In the genomic region with DNA sequence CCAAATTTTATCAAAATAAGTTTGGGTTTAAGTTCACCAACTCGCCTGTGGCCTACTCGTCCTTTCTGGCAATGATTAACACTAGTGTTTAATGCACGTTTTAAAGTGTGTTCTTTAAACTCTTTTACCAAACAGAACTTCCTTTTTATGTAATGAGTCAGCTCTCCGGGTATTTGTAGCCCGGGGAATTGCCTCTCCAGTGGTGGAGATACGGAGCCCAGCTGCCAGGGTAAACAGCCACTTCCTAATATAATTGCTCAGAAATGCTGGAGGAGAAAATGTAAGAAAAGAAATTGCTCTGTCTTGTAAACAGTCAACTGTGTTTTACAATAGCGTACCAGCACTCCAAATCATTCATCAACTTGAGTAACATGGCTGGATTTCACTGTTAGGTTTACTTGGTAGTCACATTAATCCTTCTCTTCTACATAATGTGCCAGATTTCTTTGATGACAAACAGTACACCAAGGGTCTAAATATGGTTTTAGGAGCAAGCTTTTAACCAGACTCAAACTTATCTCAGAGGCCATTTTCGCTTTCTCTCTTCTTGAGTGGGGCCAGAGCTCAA, we compare ENCODE assay signal across 1 cellular context.
TF ChIP-seq lines count a peak whose summit lies in the region.

No MANE protein-coding gene starts in this region.

TF ChIP-seq in K562, 482 proteins besides CTCF, POLR2A, EP300 and RAD21 (continued from another document and continues in another):
- TF ChIP-seq PBX2 (CRISPR knock-in tag; IDR thresholded peaks at IDR 0.05; ENCODE audit: low read depth): no peak
- no peak for TF ChIP-seq PBX2 (tag; conservative IDR thresholded peaks at IDR 0.05; ENCODE audit: low read depth)
- no peak for TF ChIP-seq HMGN3 (IDR thresholded peaks at IDR 0.05; ENCODE audit: borderline replicate concordance, extremely low read depth, insufficient read length, low read depth, low read length)
- no peak for TF ChIP-seq SREBF2 (CRISPR knock-in tag; IDR thresholded peaks at IDR 0.05)
- no peak for TF ChIP-seq ZBTB34 (CRISPR knock-in tag; IDR thresholded peaks at IDR 0.05)
- TF ChIP-seq, protein P1, sequence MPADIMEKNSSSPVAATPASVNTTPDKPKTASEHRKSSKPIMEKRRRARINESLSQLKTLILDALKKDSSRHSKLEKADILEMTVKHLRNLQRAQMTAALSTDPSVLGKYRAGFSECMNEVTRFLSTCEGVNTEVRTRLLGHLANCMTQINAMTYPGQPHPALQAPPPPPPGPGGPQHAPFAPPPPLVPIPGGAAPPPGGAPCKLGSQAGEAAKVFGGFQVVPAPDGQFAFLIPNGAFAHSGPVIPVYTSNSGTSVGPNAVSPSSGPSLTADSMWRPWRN (IDR thresholded peaks at IDR 0.05; ENCODE audit: low read depth): no peak
- TF ChIP-seq, protein P2, sequence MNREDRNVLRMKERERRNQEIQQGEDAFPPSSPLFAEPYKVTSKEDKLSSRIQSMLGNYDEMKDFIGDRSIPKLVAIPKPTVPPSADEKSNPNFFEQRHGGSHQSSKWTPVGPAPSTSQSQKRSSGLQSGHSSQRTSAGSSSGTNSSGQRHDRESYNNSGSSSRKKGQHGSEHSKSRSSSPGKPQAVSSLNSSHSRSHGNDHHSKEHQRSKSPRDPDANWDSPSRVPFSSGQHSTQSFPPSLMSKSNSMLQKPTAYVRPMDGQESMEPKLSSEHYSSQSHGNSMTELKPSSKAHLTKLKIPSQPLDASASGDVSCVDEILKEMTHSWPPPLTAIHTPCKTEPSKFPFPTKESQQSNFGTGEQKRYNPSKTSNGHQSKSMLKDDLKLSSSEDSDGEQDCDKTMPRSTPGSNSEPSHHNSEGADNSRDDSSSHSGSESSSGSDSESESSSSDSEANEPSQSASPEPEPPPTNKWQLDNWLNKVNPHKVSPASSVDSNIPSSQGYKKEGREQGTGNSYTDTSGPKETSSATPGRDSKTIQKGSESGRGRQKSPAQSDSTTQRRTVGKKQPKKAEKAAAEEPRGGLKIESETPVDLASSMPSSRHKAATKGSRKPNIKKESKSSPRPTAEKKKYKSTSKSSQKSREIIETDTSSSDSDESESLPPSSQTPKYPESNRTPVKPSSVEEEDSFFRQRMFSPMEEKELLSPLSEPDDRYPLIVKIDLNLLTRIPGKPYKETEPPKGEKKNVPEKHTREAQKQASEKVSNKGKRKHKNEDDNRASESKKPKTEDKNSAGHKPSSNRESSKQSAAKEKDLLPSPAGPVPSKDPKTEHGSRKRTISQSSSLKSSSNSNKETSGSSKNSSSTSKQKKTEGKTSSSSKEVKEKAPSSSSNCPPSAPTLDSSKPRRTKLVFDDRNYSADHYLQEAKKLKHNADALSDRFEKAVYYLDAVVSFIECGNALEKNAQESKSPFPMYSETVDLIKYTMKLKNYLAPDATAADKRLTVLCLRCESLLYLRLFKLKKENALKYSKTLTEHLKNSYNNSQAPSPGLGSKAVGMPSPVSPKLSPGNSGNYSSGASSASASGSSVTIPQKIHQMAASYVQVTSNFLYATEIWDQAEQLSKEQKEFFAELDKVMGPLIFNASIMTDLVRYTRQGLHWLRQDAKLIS (CRISPR knock-in tag; IDR thresholded peaks at IDR 0.05): no peak
- TF ChIP-seq PHF8 (IDR thresholded peaks at IDR 0.05; ENCODE audit: borderline replicate concordance, low read length): no peak
- TF ChIP-seq FOSL1 (tag; conservative IDR thresholded peaks at IDR 0.05): peak; percentile 82
- TF ChIP-seq CXXC5 (CRISPR knock-in tag; IDR thresholded peaks at IDR 0.05): peak; percentile 20; the same call in 1 of the 2 replicates
- TF ChIP-seq CLOCK (CRISPR knock-in tag; IDR thresholded peaks at IDR 0.05; ENCODE audit: borderline replicate concordance): no peak
- peak; percentile 68 for TF ChIP-seq C11orf30 (IDR thresholded peaks at IDR 0.05; ENCODE audit: low read depth)
- no peak for TF ChIP-seq ZNF217 (CRISPR knock-in tag; IDR thresholded peaks at IDR 0.05)
- no peak for TF ChIP-seq TAF7 (tag; IDR thresholded peaks at IDR 0.05)
- no peak for TF ChIP-seq ATF7 (IDR thresholded peaks at IDR 0.05)
- TF ChIP-seq, protein P3, sequence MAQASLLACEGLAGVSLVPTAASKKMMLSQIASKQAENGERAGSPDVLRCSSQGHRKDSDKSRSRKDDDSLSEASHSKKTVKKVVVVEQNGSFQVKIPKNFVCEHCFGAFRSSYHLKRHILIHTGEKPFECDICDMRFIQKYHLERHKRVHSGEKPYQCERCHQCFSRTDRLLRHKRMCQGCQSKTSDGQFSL (CRISPR knock-in tag; IDR thresholded peaks at IDR 0.05): no peak
- TF ChIP-seq, protein P3 (tag; IDR thresholded peaks at IDR 0.05): no peak
- TF ChIP-seq HIVEP1 (CRISPR knock-in tag; IDR thresholded peaks at IDR 0.05): no peak
- no peak for TF ChIP-seq ZBTB1 (CRISPR knock-in tag; IDR thresholded peaks at IDR 0.05; ENCODE audit: borderline replicate concordance, low read depth)
- no peak for TF ChIP-seq ZBTB2 (IDR thresholded peaks at IDR 0.05)
- TF ChIP-seq TRIM28 (IDR thresholded peaks at IDR 0.05): no peak
- peak in 1 of 2 experiments; percentile 61 for TF ChIP-seq AFF1 (IDR thresholded peaks at IDR 0.05; ENCODE audit: low read depth in 1 of 2, partially characterized antibody in 2 of 2)
- TF ChIP-seq, protein P4, sequence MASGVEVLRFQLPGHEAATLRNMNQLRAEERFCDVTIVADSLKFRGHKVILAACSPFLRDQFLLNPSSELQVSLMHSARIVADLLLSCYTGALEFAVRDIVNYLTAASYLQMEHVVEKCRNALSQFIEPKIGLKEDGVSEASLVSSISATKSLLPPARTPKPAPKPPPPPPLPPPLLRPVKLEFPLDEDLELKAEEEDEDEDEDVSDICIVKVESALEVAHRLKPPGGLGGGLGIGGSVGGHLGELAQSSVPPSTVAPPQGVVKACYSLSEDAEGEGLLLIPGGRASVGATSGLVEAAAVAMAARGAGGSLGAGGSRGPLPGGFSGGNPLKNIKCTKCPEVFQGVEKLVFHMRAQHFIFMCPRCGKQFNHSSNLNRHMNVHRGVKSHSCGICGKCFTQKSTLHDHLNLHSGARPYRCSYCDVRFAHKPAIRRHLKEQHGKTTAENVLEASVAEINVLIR (CRISPR knock-in tag; IDR thresholded peaks at IDR 0.05): no peak
- TF ChIP-seq, protein P5, sequence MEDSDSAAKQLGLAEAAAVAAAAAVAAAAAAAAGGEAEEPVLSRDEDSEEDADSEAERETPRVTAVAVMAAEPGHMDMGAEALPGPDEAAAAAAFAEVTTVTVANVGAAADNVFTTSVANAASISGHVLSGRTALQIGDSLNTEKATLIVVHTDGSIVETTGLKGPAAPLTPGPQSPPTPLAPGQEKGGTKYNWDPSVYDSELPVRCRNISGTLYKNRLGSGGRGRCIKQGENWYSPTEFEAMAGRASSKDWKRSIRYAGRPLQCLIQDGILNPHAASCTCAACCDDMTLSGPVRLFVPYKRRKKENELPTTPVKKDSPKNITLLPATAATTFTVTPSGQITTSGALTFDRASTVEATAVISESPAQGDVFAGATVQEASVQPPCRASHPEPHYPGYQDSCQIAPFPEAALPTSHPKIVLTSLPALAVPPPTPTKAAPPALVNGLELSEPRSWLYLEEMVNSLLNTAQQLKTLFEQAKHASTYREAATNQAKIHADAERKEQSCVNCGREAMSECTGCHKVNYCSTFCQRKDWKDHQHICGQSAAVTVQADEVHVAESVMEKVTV (CRISPR knock-in tag; IDR thresholded peaks at IDR 0.05): 0 out of 2 replicates have a peak, but pooled peaks have one; percentile 5
- no peak for TF ChIP-seq DLX4 (CRISPR knock-in tag; IDR thresholded peaks at IDR 0.05)
- TF ChIP-seq ZNF507 (tag; conservative IDR thresholded peaks at IDR 0.05): no peak
- no peak for TF ChIP-seq TCF7 (IDR thresholded peaks at IDR 0.05; ENCODE audit: borderline replicate concordance)
- TF ChIP-seq STAT5B (CRISPR knock-in tag; IDR thresholded peaks at IDR 0.05): no peak
- TF ChIP-seq ZNF408 (CRISPR knock-in tag; IDR thresholded peaks at IDR 0.05; ENCODE audit: low read depth): no peak
- TF ChIP-seq USF1 (CRISPR knock-in tag; IDR thresholded peaks at IDR 0.05): no peak
